8 cellular contexts compared by ENCODE assay signal in genomic region chr17:44211281-44212265, GRCh38. TPM values are rescaled to one million over a fixed set of nuclear protein-coding genes. Genes with fewer than 3 reads are reported as not detected.
A peak's percentile ranks its signal among the peaks of the same experiment; 100 is the strongest.
DNase-seq lines count a peak whose midpoint lies in the region; ATAC-seq, FAIRE-seq and TF ChIP-seq lines count a peak whose summit lies in the region.
"Had no signal": no experiment of that assay in that cellular context is flagged by ENCODE, and none has a peak within 500 bp of the region (broad histone marks: within the 10 kb centered on the region; RNA-seq: fewer than 3 reads in every experiment).

No MANE protein-coding gene starts in this region.

- peaks cover 2% of the 10 kb centered on the region; the same call in 1 of the 2 replicates for H4K20me1 ChIP-seq in GM12878 (ENCODE audit: control insufficient read depth, insufficient read depth)

- H3K9me3 Mint-ChIP-seq in natural killer cell treated with Interleukin-12 subunit alpha and Interleukin-12 subunit beta and Interleukin-15 and Interleukin-18, amount 100 ng/mL, for 72 hours: no peaks in the 10 kb centered on the region
- H3K9me3 Mint-ChIP-seq in natural killer cell: no peaks in the 10 kb centered on the region

- H3K27ac ChIP-seq in GM12878 (ENCODE audit: control insufficient read depth, insufficient read depth): no peak overlapping the region; the same call in 1 of the 2 replicates

- peak overlapping the region; percentile 30; the same call in 1 of the 2 replicates for H3K4me2 ChIP-seq in GM12878 (ENCODE audit: control insufficient read depth, insufficient read depth)

- no peak for TF ChIP-seq EP300 in GM12878 (IDR thresholded peaks at IDR 0.05; ENCODE audit: borderline replicate concordance in 1 of 2, control insufficient read depth in 1 of 2, low read depth in 2 of 2, low read length in 2 of 2)

- H3K9me3 ChIP-seq in GM12878 (replicated peaks; ENCODE audit: control insufficient read depth, insufficient read depth, low read length): no peaks in the 10 kb centered on the region
- H3K9me3 ChIP-seq in BE2C: no peaks in the 10 kb centered on the region

- H3K36me3 Mint-ChIP-seq in natural killer cell treated with Interleukin-12 subunit alpha and Interleukin-12 subunit beta and Interleukin-15 and Interleukin-18, amount 100 ng/mL, for 72 hours: peaks cover 23% of the 10 kb centered on the region
- H3K36me3 Mint-ChIP-seq in natural killer cell: no peaks in the 10 kb centered on the region

- H3K4me3 Mint-ChIP-seq in natural killer cell treated with Interleukin-12 subunit alpha and Interleukin-12 subunit beta and Interleukin-15 and Interleukin-18, amount 100 ng/mL, for 72 hours: peak overlapping the region; percentile 36
- no peak overlapping the region for H3K4me3 Mint-ChIP-seq in natural killer cell

- FAIRE-seq in GM12878 (lab: Jason Lieb, UNC): no peak

- no peak for ATAC-seq in natural killer cell treated with Interleukin-12 subunit alpha and Interleukin-12 subunit beta and Interleukin-15 and Interleukin-18, amount 100 ng/mL, for 72 hours
- ATAC-seq in natural killer cell (no peak), GM12878 (no peak)

- SMC1A ChIA-PET in GM12878 (lab: Charles Lee; ENCODE audit: uncharacterized antibody, unreplicated experiment): interaction anchor here (1.8 to 3.1 kb wide), 4 partner anchors 14 to 120 kb away, joined by 4 to 38 read pairs (median 9); no protein-coding TSS in a partner anchor

- no peak overlapping the region for H3K9ac ChIP-seq in GM12878 (ENCODE audit: control insufficient read depth, insufficient read depth, low read length)

- no peak for TF ChIP-seq RAD21 in GM12878 (IDR thresholded peaks at IDR 0.05; ENCODE audit: insufficient read depth, low read depth, low read length)

- H2AFZ ChIP-seq in GM12878 (ENCODE audit: control insufficient read depth, low read depth, low read length): no peak overlapping the region

- peak; percentile 67 for TF ChIP-seq POLR2A in GM12878 (IDR thresholded peaks at IDR 0.05; ENCODE audit: low read depth, low read length)

- no TSS peak for BruUV-seq in GM12878 (replicated peaks; lab: Mats Ljungman, UMichigan)

- RAD21 ChIA-PET in GM12878 (lab: Charles Lee; ENCODE audit: unreplicated experiment): interaction anchor here (3.1 to 3.7 kb wide), 3 partner anchors 114 to 139 kb away, joined by 21 to 40 read pairs (median 31); partner anchors contain the start of genes GRN and SLC25A39

- H3K27ac Mint-ChIP-seq in natural killer cell treated with Interleukin-12 subunit alpha and Interleukin-12 subunit beta and Interleukin-15 and Interleukin-18, amount 100 ng/mL, for 72 hours: peak overlapping the region; percentile 26 to 47
- H3K27ac Mint-ChIP-seq in natural killer cell: no peak overlapping the region

- TF ChIP-seq CTCF in natural killer cell (IDR thresholded peaks at IDR 0.05): no peak
- no peak for TF ChIP-seq CTCF in GM12878 (IDR thresholded peaks at IDR 0.05 in 2 of 3, conservative IDR thresholded peaks at IDR 0.05 in 1 of 3; ENCODE audit: control insufficient read depth in 2 of 3, extremely low read depth in 1 of 3, insufficient read depth in 1 of 3, low read depth in 3 of 3, low read length in 3 of 3)
- no peak for TF ChIP-seq CTCF in BE2C (IDR thresholded peaks at IDR 0.05; ENCODE audit: low read depth, low read length)

- POLR2A ChIA-PET in GM12878 (lab: Charles Lee): interaction anchor here (0.8 to 2.6 kb wide), 6 partner anchors 10 to 136 kb away, joined by 3 to 16 read pairs (median 6); partner anchors contain the start of genes GRN and TMUB2

- no peak overlapping the region for H3K4me3 ChIP-seq in GM12878
- H3K4me3 ChIP-seq in BE2C (ENCODE audit: low read depth, low read length): no peak overlapping the region

- H3K36me3 ChIP-seq in GM12878 (ENCODE audit: control insufficient read depth in 2 of 2, insufficient read depth in 2 of 2, low read length in 1 of 2) (peaks cover 50 to 60% of the 10 kb centered on the region in 2 experiments), BE2C (peaks cover 68% of the 10 kb centered on the region)

- H3K27me3 ChIP-seq in GM12878 (replicated peaks in 1 of 2; ENCODE audit: control insufficient read depth in 2 of 2, insufficient read depth in 2 of 2, low read length in 1 of 2) (no peaks in the 10 kb centered on the region), BE2C (no peaks in the 10 kb centered on the region)

- intact Hi-C loops in natural killer cell (cut with micrococcal nuclease) (loop anchor here (5.0 to 10.0 kb wide), 2 partner anchors 136 to 293 kb away; partner anchors contain the start of genes GPATCH8 and GRN), GM12878 (cut with micrococcal nuclease; ENCODE audit: unreplicated experiment) (loop anchor here (10.0 kb wide), 1 partner anchor 293 kb away; the partner anchor contains the start of gene GPATCH8)

- in situ Hi-C loops in GM12878 (cut with MboI): loop anchor here (25.0 kb wide), 1 partner anchor 301 kb away; the partner anchor contains the start of gene GPATCH8

- H3K4me1 ChIP-seq in GM12878 (ENCODE audit: control insufficient read depth, insufficient read depth, low read length): peaks cover 32% of the 10 kb centered on the region
- peaks cover 6% of the 10 kb centered on the region for H3K4me1 ChIP-seq in BE2C

- WGBS in GM12878 (ENCODE audit: insufficient coverage, insufficient replicate concordance, low lambda C conversion rate, missing lambda C conversion rate): 88% methylated on average over 24 of the region's 30 CpGs

- peaks cover 36 to 46% of the 10 kb centered on the region in 2 donors for H3K4me1 Mint-ChIP-seq in natural killer cell treated with Interleukin-12 subunit alpha and Interleukin-12 subunit beta and Interleukin-15 and Interleukin-18, amount 100 ng/mL, for 72 hours (ENCODE audit: low read depth in 2 of 2)
- H3K4me1 Mint-ChIP-seq in natural killer cell: peaks cover 20 to 36% of the 10 kb centered on the region in 2 donors

- H3K79me2 ChIP-seq in GM12878 (ENCODE audit: control insufficient read depth, insufficient read depth, low read length): peaks cover 22% of the 10 kb centered on the region

- H3K27me3 Mint-ChIP-seq in natural killer cell treated with Interleukin-12 subunit alpha and Interleukin-12 subunit beta and Interleukin-15 and Interleukin-18, amount 100 ng/mL, for 72 hours: no peaks in the 10 kb centered on the region
- no peaks in the 10 kb centered on the region for H3K27me3 Mint-ChIP-seq in natural killer cell (ENCODE audit: low read depth in 2 of 2)

- CTCF ChIA-PET in GM12878 (lab: Yijun Ruan, JAX): interaction anchor here (1.1 to 7.0 kb wide), 9 partner anchors 11 to 311 kb away, joined by 3 to 135 read pairs (median 13); partner anchors contain the start of genes ATXN7L3, GRN, SLC25A39 and SLC4A1

- DNase-seq in natural killer cell treated with Interleukin-12 subunit alpha and Interleukin-12 subunit beta and Interleukin-15 and Interleukin-18, amount 100 ng/mL, for 72 hours (ENCODE audit: low spot score): no peak
- no peak for DNase-seq in natural killer cell
- DNase-seq in GM12878 (ENCODE audit: low read depth, low spot score): no peak
- no peak for DNase-seq in BE2C
- no peak for DNase-seq in GDM1 (lab: John Stamatoyannopoulos, UW)
- DNase-seq in NCI-H446 treated with DMSO at 0.1 percent for 48 hours (lab: John Stamatoyannopoulos, UW): no peak
- DNase-seq: left ventricle myocardium superior had no signal

RNA-seq across cellular contexts. Expression of gene UBTF, which starts 7.9 kb away (rescaled TPM):
- total RNA-seq in natural killer cell treated with Interleukin-12 subunit alpha and Interleukin-12 subunit beta and Interleukin-15 and Interleukin-18, amount 100 ng/mL, for 72 hours: 100 to 1,000 TPM; 109 to 201 TPM
- 100 to 1,000 TPM; 132 to 169 (median 168) TPM for total RNA-seq in natural killer cell
- total RNA-seq in GM12878 (2013; cell fraction: nucleolus; rRNA removed): 81.2 and 86.5 TPM in 2 replicates
- total RNA-seq in GM12878 (2014; rRNA removed): 91.9 and 92.2 TPM in 2 replicates
- total RNA-seq in GM12878 (2014; rRNA removed; fragmentation: Illumina TruSeq; extraction: Trizol): 71.8 and 80.6 TPM in 2 replicates
- 118 and 124 TPM in 2 replicates for total RNA-seq in GM12878 (2021)
- polyA plus RNA-seq in GM12878 (2011; ENCODE audit: low read depth): 26.0 TPM
- 28.5 and 32.9 TPM in 2 replicates for polyA plus RNA-seq in GM12878 (2011; rRNA removed)
- polyA plus RNA-seq in GM12878 (2011; cell fraction: cytosol; rRNA removed): 26.6 and 28.2 TPM in 2 replicates
- polyA plus RNA-seq in GM12878 (2011; cell fraction: nucleus; rRNA removed): 60.3 and 110 TPM in 2 replicates
- polyA plus RNA-seq in GM12878 (2012): 43.0 and 54.3 TPM in 2 replicates
- 78.4 and 110 TPM in 2 replicates for polyA plus RNA-seq in GM12878 (2014; fragmentation: Illumina TruSeq; extraction: Trizol)
- polyA plus RNA-seq in GM12878 (2014; fragmentation: Nextera tagmentation; extraction: Ambion mirVana): 1 to 10 TPM; 2.2 to 4.3 TPM
- 79.5 and 89.3 TPM in 2 replicates for polyA plus RNA-seq in GM12878 (2014; rRNA removed)
- polyA plus RNA-seq in GM12878 (2016; fragmentation: Nextera tagmentation; extraction: Ambion mirVana): 10 to 100 TPM; 77.0 to 79.8 TPM
- polyA minus RNA-seq in GM12878 (2011; rRNA and poly(A)+ RNA removed): 22.5 and 30.8 TPM in 2 replicates
- polyA minus RNA-seq in GM12878 (2011; cell fraction: cytosol; rRNA and poly(A)+ RNA removed): 12.6 and 18.1 TPM in 2 replicates
- polyA minus RNA-seq in GM12878 (2011; cell fraction: nucleus; rRNA and poly(A)+ RNA removed): 29.5 and 60.7 TPM in 2 replicates
- 106 TPM for polyA plus RNA-seq in BE2C (2012; ENCODE audit: insufficient read depth, insufficient read length, low read depth)

RNA-seq across cellular contexts. Expression of gene ATXN7L3, which starts 11.9 kb away (rescaled TPM):
- 100 to 1,000 TPM; 117 to 139 TPM for total RNA-seq in natural killer cell treated with Interleukin-12 subunit alpha and Interleukin-12 subunit beta and Interleukin-15 and Interleukin-18, amount 100 ng/mL, for 72 hours
- total RNA-seq in natural killer cell (100 to 1,000 TPM in 2 of 3 donors, 10 to 100 TPM in 1; 87.6 to 112 (median 109) TPM), GM12878 (2014; rRNA removed) (35.4 and 41.2 TPM in 2 replicates), GM12878 (2014; rRNA removed; fragmentation: Illumina TruSeq; extraction: Trizol) (26.8 and 27.6 TPM in 2 replicates), GM12878 (2021) (75.5 and 78.7 TPM in 2 replicates)
- 40.9 and 44.3 TPM in 2 replicates for total RNA-seq in GM12878 (2013; cell fraction: nucleolus; rRNA removed)
- 13.0 TPM for polyA plus RNA-seq in GM12878 (2011; ENCODE audit: low read depth)
- polyA plus RNA-seq in GM12878 (2011; rRNA removed) (36.1 and 41.3 TPM in 2 replicates), GM12878 (2014; fragmentation: Illumina TruSeq; extraction: Trizol) (27.7 and 37.9 TPM in 2 replicates), GM12878 (2014; fragmentation: Nextera tagmentation; extraction: Ambion mirVana) (1 to 10 TPM in 1 of 2 experiments, under 1 TPM in 1; 0.71 to 2.3 TPM), GM12878 (2014; rRNA removed) (44.8 and 48.6 TPM in 2 replicates), GM12878 (2016; fragmentation: Nextera tagmentation; extraction: Ambion mirVana) (1 to 10 TPM; 6.8 to 8.8 TPM)
- 42.6 TPM in 2 replicates for polyA plus RNA-seq in GM12878 (2011; cell fraction: cytosol; rRNA removed)
- polyA plus RNA-seq in GM12878 (2011; cell fraction: nucleus; rRNA removed): 96.8 and 107 TPM in 2 replicates
- polyA plus RNA-seq in GM12878 (2012): 24.0 and 30.1 TPM in 2 replicates
- 39.7 and 45.8 TPM in 2 replicates for polyA minus RNA-seq in GM12878 (2011; rRNA and poly(A)+ RNA removed)
- 11.5 and 13.8 TPM in 2 replicates for polyA minus RNA-seq in GM12878 (2011; cell fraction: cytosol; rRNA and poly(A)+ RNA removed)
- 30.8 and 60.6 TPM in 2 replicates for polyA minus RNA-seq in GM12878 (2011; cell fraction: nucleus; rRNA and poly(A)+ RNA removed)
- polyA plus RNA-seq in BE2C (2012; ENCODE audit: insufficient read depth, insufficient read length, low read depth): 151 TPM

RNA-seq across cellular contexts. Expression of gene TMUB2, which starts 24.8 kb away (rescaled TPM):
- 10 to 100 TPM; 28.1 to 28.8 TPM for total RNA-seq in natural killer cell treated with Interleukin-12 subunit alpha and Interleukin-12 subunit beta and Interleukin-15 and Interleukin-18, amount 100 ng/mL, for 72 hours
- total RNA-seq in natural killer cell (10 to 100 TPM; 40.4 to 48.2 (median 41.0) TPM), GM12878 (2014; rRNA removed) (23.8 and 24.0 TPM in 2 replicates), GM12878 (2014; rRNA removed; fragmentation: Illumina TruSeq; extraction: Trizol) (10.3 and 10.6 TPM in 2 replicates), GM12878 (2021) (18.5 and 20.1 TPM in 2 replicates)
- total RNA-seq in GM12878 (2013; cell fraction: nucleolus; rRNA removed): 24.8 and 26.0 TPM in 2 replicates
- polyA plus RNA-seq in GM12878 (2011; ENCODE audit: low read depth): 16.3 TPM
- polyA plus RNA-seq in GM12878 (2011; rRNA removed) (16.1 and 20.8 TPM in 2 replicates), GM12878 (2014; fragmentation: Illumina TruSeq; extraction: Trizol) (10.0 and 19.2 TPM in 2 replicates), GM12878 (2014; fragmentation: Nextera tagmentation; extraction: Ambion mirVana) (1 to 10 TPM; 4.3 to 5.9 TPM), GM12878 (2014; rRNA removed) (29.6 and 34.0 TPM in 2 replicates), GM12878 (2016; fragmentation: Nextera tagmentation; extraction: Ambion mirVana) (10 to 100 TPM; 21.0 to 21.3 TPM)
- polyA plus RNA-seq in GM12878 (2011; cell fraction: cytosol; rRNA removed): 28.3 and 36.9 TPM in 2 replicates
- 147 and 181 TPM in 2 replicates for polyA plus RNA-seq in GM12878 (2011; cell fraction: nucleus; rRNA removed)
- 23.6 and 29.4 TPM in 2 replicates for polyA plus RNA-seq in GM12878 (2012)
- 10.5 and 15.0 TPM in 2 replicates for polyA minus RNA-seq in GM12878 (2011; rRNA and poly(A)+ RNA removed)
- 5.1 and 6.2 TPM in 2 replicates for polyA minus RNA-seq in GM12878 (2011; cell fraction: cytosol; rRNA and poly(A)+ RNA removed)
- 12.0 and 17.9 TPM in 2 replicates for polyA minus RNA-seq in GM12878 (2011; cell fraction: nucleus; rRNA and poly(A)+ RNA removed)
- 64.2 TPM for polyA plus RNA-seq in BE2C (2012; ENCODE audit: insufficient read depth, insufficient read length, low read depth)

RNA-seq across cellular contexts. Expression of gene ASB16, which starts 41.1 kb away (rescaled TPM):
- under 1 TPM in 1 of 2 donors, not detected in 1; 0.33 TPM for total RNA-seq in natural killer cell treated with Interleukin-12 subunit alpha and Interleukin-12 subunit beta and Interleukin-15 and Interleukin-18, amount 100 ng/mL, for 72 hours
- total RNA-seq in natural killer cell (not detected), GM12878 (2014; rRNA removed) (not detected in 2 replicates), GM12878 (2014; rRNA removed; fragmentation: Illumina TruSeq; extraction: Trizol) (not detected in 2 replicates), GM12878 (2021) (0.19 and 0.23 TPM in 2 replicates)
- total RNA-seq in GM12878 (2013; cell fraction: nucleolus; rRNA removed): not detected in 2 replicates
- polyA plus RNA-seq in GM12878 (2011; ENCODE audit: low read depth): 0.56 TPM
- polyA plus RNA-seq in GM12878 (2011; rRNA removed) (not detected in 2 replicates), GM12878 (2014; fragmentation: Illumina TruSeq; extraction: Trizol) (not detected in 2 replicates), GM12878 (2014; fragmentation: Nextera tagmentation; extraction: Ambion mirVana) (under 1 TPM in 1 of 2 experiments, not detected in 1; 0.07 TPM), GM12878 (2014; rRNA removed) (0.11 and 1.1 TPM in 2 replicates), GM12878 (2016; fragmentation: Nextera tagmentation; extraction: Ambion mirVana) (under 1 TPM; 0.44 to 0.56 TPM)
- 0.06 TPM in 1 of 2 replicates, not detected in the other for polyA plus RNA-seq in GM12878 (2011; cell fraction: cytosol; rRNA removed)
- 0.25 and 0.41 TPM in 2 replicates for polyA plus RNA-seq in GM12878 (2011; cell fraction: nucleus; rRNA removed)
- polyA plus RNA-seq in GM12878 (2012): 0.90 and 1.5 TPM in 2 replicates
- not detected in 2 replicates for polyA minus RNA-seq in GM12878 (2011; rRNA and poly(A)+ RNA removed)
- polyA minus RNA-seq in GM12878 (2011; cell fraction: cytosol; rRNA and poly(A)+ RNA removed): not detected in 2 replicates
- 0.29 TPM in 1 of 2 replicates, not detected in the other for polyA minus RNA-seq in GM12878 (2011; cell fraction: nucleus; rRNA and poly(A)+ RNA removed)
- polyA plus RNA-seq in BE2C (2012; ENCODE audit: insufficient read depth, insufficient read length, low read depth): 2.3 TPM
- total RNA-seq: fibroblast of villous mesenchyme had no signal

RNA-seq across cellular contexts. Expression of gene SLC4A1, which starts 56.4 kb away (rescaled TPM):
- not detected for total RNA-seq in natural killer cell treated with Interleukin-12 subunit alpha and Interleukin-12 subunit beta and Interleukin-15 and Interleukin-18, amount 100 ng/mL, for 72 hours
- not detected for total RNA-seq in natural killer cell
- total RNA-seq in GM12878 (2013; cell fraction: nucleolus; rRNA removed): not detected in 2 replicates
- total RNA-seq in GM12878 (2014; rRNA removed): not detected in 2 replicates
- not detected in 2 replicates for total RNA-seq in GM12878 (2014; rRNA removed; fragmentation: Illumina TruSeq; extraction: Trizol)
- total RNA-seq in GM12878 (2021): not detected in 2 replicates
- polyA plus RNA-seq in GM12878 (2011; ENCODE audit: low read depth): not detected
- not detected in 2 replicates for polyA plus RNA-seq in GM12878 (2011; rRNA removed)
- polyA plus RNA-seq in GM12878 (2011; cell fraction: cytosol; rRNA removed): not detected in 2 replicates
- not detected in 2 replicates for polyA plus RNA-seq in GM12878 (2011; cell fraction: nucleus; rRNA removed)
- 0.03 TPM in 1 of 2 replicates, not detected in the other for polyA plus RNA-seq in GM12878 (2012)
- polyA plus RNA-seq in GM12878 (2014; fragmentation: Illumina TruSeq; extraction: Trizol): not detected in 2 replicates
- polyA plus RNA-seq in GM12878 (2014; fragmentation: Nextera tagmentation; extraction: Ambion mirVana): not detected
- polyA plus RNA-seq in GM12878 (2014; rRNA removed): 0.03 and 0.04 TPM in 2 replicates
- not detected for polyA plus RNA-seq in GM12878 (2016; fragmentation: Nextera tagmentation; extraction: Ambion mirVana)
- polyA minus RNA-seq in GM12878 (2011; rRNA and poly(A)+ RNA removed): not detected in 2 replicates
- not detected in 2 replicates for polyA minus RNA-seq in GM12878 (2011; cell fraction: cytosol; rRNA and poly(A)+ RNA removed)
- not detected in 2 replicates for polyA minus RNA-seq in GM12878 (2011; cell fraction: nucleus; rRNA and poly(A)+ RNA removed)
- polyA plus RNA-seq in BE2C (2012; ENCODE audit: insufficient read depth, insufficient read length, low read depth): not detected
- total RNA-seq: fibroblast of villous mesenchyme, left ventricle myocardium superior had no signal

Comparison
In these comparisons a context has a peak if more than half of its experiments do, and no peak if none do; other contexts are left out.
1. H3K27ac Mint-ChIP-seq: peak in natural killer cell treated with Interleukin-12 subunit alpha and Interleukin-12 subunit beta and Interleukin-15 and Interleukin-18, amount 100 ng/mL, for 72 hours (2 of 2); none in natural killer cell (0 of 2).